23 cellular contexts compared by ENCODE assay signal in the genomic region with DNA sequence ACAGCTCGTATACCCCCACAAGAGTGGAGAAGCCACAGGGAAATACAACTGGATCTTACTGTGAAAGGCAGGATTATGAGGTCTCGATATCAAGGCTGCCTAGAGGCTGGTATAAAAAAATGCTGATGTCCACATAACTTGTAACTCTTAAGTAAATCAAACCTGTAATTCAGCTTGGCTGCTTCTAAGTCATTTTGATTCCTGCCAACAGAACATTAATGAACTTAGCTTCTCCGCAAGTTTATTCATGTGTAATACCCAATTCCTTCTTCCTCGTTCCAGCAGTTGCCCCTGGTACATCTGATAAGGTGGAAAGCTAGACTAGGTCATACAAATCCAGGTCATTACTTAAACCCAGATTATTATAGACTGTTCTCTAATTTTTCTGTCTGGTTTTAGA. TPM values are rescaled to one million over a fixed set of nuclear protein-coding genes. Genes with fewer than 3 reads are reported as not detected.
A peak's percentile ranks its signal among the peaks of the same experiment; 100 is the strongest.
DNase-seq lines count a peak whose midpoint lies in the region; ATAC-seq and TF ChIP-seq lines count a peak whose summit lies in the region.
"Had no signal": no experiment of that assay in that cellular context is flagged by ENCODE, and none has a peak within 500 bp of the region (broad histone marks: within the 10 kb centered on the region; RNA-seq: fewer than 3 reads in every experiment).

No MANE protein-coding gene starts in this region.

- no peaks in the 10 kb centered on the region for H3K9me3 ChIP-seq in body of pancreas
- H3K9me3 ChIP-seq: Caco-2, SK-N-SH had no signal

- 34 to 42% methylated on average over 4 of the region's 4 CpGs for WGBS in body of pancreas, 2 donors

- ATAC-seq in body of pancreas (peak; percentile 55), HG02588 (IDR thresholded peaks at IDR 0.05; ENCODE audit: unreplicated experiment) (no peak)
- no peak for ATAC-seq in stimulated activated naive CD8-positive, alpha-beta T cell treated with anti-CD3 and anti-CD28 coated beads, Interleukin-15, amount 100 ng/mL, for 72 hours
- ATAC-seq: GM12878 had no signal

- H3K27me3 Mint-ChIP-seq in stimulated activated naive CD8-positive, alpha-beta T cell treated with anti-CD3 and anti-CD28 coated beads, Interleukin-15, amount 100 ng/mL, for 72 hours, result peaks cover 8% of the 10 kb centered on the region

- H3K27me3 ChIP-seq in body of pancreas, result no peaks in the 10 kb centered on the region
- no peaks in the 10 kb centered on the region for H3K27me3 ChIP-seq in kidney epithelial cell (ENCODE audit: control insufficient read depth, insufficient read depth, low read length)
- H3K27me3 ChIP-seq: BLaER1 treated with 17β-estradiol and CSF1 and Interleukin-3, amounts not matched to agents 10 nM and 100 nM had no signal

- H3K27ac Mint-ChIP-seq in stimulated activated naive CD8-positive, alpha-beta T cell treated with anti-CD3 and anti-CD28 coated beads, Interleukin-15, amount 100 ng/mL, for 72 hours, result no peak overlapping the region
- H3K27ac Mint-ChIP-seq: CD4-positive, alpha-beta memory T cell had no signal

- no peaks in the 10 kb centered on the region for H3K9me3 Mint-ChIP-seq in stimulated activated naive CD8-positive, alpha-beta T cell treated with anti-CD3 and anti-CD28 coated beads, Interleukin-15, amount 100 ng/mL, for 72 hours

- no peak for TF ChIP-seq POLR2A in body of pancreas (IDR thresholded peaks at IDR 0.05)

- intact Hi-C loops in body of pancreas (cut with DNase I), result no loop called here

- H3K27ac ChIP-seq in body of pancreas, result no peak overlapping the region
- H3K27ac ChIP-seq: 22Rv1; BLaER1 treated with 17β-estradiol and CSF1 and Interleukin-3, amounts not matched to agents 10 nM and 100 nM; KMS-11 had no signal

- H3K4me3 ChIP-seq in body of pancreas, result no peak overlapping the region
- H3K4me3 ChIP-seq in kidney epithelial cell (ENCODE audit: low read depth, low read length), result no peak overlapping the region
- H3K4me3 ChIP-seq in retinal pigment epithelial cell (ENCODE audit: low read length), result no peak overlapping the region
- H3K4me3 ChIP-seq: BLaER1 treated with 17β-estradiol and CSF1 and Interleukin-3, amounts not matched to agents 10 nM and 100 nM; GM12878 had no signal

- TF ChIP-seq CTCF in body of pancreas (IDR thresholded peaks at IDR 0.05) (no peak), kidney epithelial cell (IDR thresholded peaks at IDR 0.05; ENCODE audit: insufficient read depth, low read length, poor library complexity, severe bottlenecking) (no peak), retinal pigment epithelial cell (conservative IDR thresholded peaks at IDR 0.05; ENCODE audit: low read depth, low read length) (no peak)

- peaks cover 16% of the 10 kb centered on the region for H3K4me1 Mint-ChIP-seq in stimulated activated naive CD8-positive, alpha-beta T cell treated with anti-CD3 and anti-CD28 coated beads, Interleukin-15, amount 100 ng/mL, for 72 hours

- H3K4me3 Mint-ChIP-seq in stimulated activated naive CD8-positive, alpha-beta T cell treated with anti-CD3 and anti-CD28 coated beads, Interleukin-15, amount 100 ng/mL, for 72 hours, result no peak overlapping the region
- H3K4me3 Mint-ChIP-seq: CD4-positive, alpha-beta memory T cell had no signal

- H3K4me1 ChIP-seq in body of pancreas, result peaks cover 10% of the 10 kb centered on the region
- H3K4me1 ChIP-seq: Caco-2 had no signal

- peak; percentile 27 for DNase-seq in SIG-M5 treated with dmso at 0.1 percent for 504 hours (lab: John Stamatoyannopoulos, UW; ENCODE audit: unreplicated experiment)
- DNase-seq in SIG-M5 (lab: John Stamatoyannopoulos, UW), result no peak
- no peak for DNase-seq in body of pancreas
- DNase-seq in kidney epithelial cell (ENCODE audit: low read depth), result peak; percentile 18
- peak; percentile 96 for DNase-seq in retinal pigment epithelial cell (ENCODE audit: low read depth)
- no peak for DNase-seq in stimulated activated naive CD8-positive, alpha-beta T cell treated with anti-CD3 and anti-CD28 coated beads, Interleukin-15, amount 100 ng/mL, for 72 hours
- no peak for DNase-seq in stimulated activated CD4-positive, alpha-beta T cell treated with anti-CD3 and anti-CD28 coated beads, Interleukin-1b, Interleukin-23, amount 100 ng/mL, for 48 hours
- DNase-seq: Caco-2; CD4-positive, alpha-beta memory T cell; DND-41; H7; MV-4-11; NCI-H1417; NCI-H1694 treated with DMSO at 0.1 percent for 48 hours; NCI-H446; NCI-H526; Right ventricle myocardium superior; SK-N-SH had no signal

- H3K36me3 ChIP-seq in body of pancreas (replicated peaks in 1 of 2; ENCODE audit: insufficient read depth in 1 of 2, low read depth in 2 of 2) (no peaks in the 10 kb centered on the region), kidney epithelial cell (ENCODE audit: control insufficient read depth, insufficient read depth, low read length) (no peaks in the 10 kb centered on the region)
- H3K36me3 ChIP-seq: BLaER1 treated with 17β-estradiol and CSF1 and Interleukin-3, amounts not matched to agents 10 nM and 100 nM had no signal

RNA-seq across cellular contexts. Expression of gene SMIM15, which starts 16.4 kb away (rescaled TPM):
- total RNA-seq in body of pancreas, result 10 to 100 TPM in 1 of 2 donors, 1 to 10 TPM in 1; 8.2 to 15.6 TPM
- 69.9 and 76.9 TPM in 2 replicates for total RNA-seq in kidney epithelial cell

Comparison
In these comparisons a context has a peak if more than half of its experiments do, and no peak if none do; other contexts are left out.
1. DNase-seq: peak in SIG-M5 treated with dmso at 0.1 percent for 504 hours (single experiment), kidney epithelial cell (single experiment) and retinal pigment epithelial cell (single experiment); none in SIG-M5 (single experiment), body of pancreas (0 of 4), stimulated activated naive CD8-positive, alpha-beta T cell treated with anti-CD3 and anti-CD28 coated beads, Interleukin-15, amount 100 ng/mL, for 72 hours (0 of 2) and stimulated activated CD4-positive, alpha-beta T cell treated with anti-CD3 and anti-CD28 coated beads, Interleukin-1b, Interleukin-23, amount 100 ng/mL, for 48 hours (single experiment).